2 cellular contexts compared by ENCODE assay signal in the genomic region with DNA sequence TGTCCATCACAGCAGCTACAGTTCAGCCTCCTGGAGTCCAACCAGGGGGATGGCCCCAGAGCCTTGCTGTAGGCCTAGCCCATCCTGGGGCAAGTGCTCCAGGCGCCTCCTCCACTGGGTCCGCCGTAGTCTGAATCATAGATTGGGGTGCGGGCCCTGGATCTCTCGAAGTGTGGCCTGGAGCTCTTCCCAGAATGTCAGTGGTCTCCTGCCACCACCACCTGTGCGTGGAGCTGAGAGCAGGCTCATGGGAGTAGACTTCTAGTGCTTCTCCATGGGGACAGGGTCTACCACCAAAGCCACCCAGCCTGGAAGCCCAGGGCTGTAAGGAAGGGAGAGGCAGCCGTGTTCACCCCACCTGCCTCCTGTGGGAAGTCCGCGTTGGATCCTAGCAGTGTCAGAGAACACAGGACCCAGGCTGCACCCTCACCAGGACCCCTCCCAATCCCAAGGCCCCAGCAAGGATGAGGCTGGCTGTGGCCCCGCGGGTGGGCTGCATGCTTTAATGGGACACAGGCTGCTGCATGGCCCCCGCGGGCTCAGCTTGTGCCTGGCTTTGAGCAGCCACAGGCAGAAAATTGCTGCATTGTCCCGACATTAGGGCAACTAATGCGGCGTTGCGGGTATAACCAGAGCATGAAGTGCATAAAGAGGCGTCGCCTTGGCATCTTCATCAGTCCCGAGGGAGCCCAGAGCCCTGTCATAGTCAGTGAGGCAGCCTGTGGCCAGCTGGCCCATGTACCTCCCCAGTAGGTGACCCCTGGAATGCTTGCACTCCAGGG.
TF ChIP-seq lines count a peak whose summit lies in the region.

No MANE protein-coding gene starts in this region.

TF ChIP-seq in HCT116, 20 proteins besides CTCF, POLR2A, EP300 and RAD21:
- TF ChIP-seq, protein P1, sequence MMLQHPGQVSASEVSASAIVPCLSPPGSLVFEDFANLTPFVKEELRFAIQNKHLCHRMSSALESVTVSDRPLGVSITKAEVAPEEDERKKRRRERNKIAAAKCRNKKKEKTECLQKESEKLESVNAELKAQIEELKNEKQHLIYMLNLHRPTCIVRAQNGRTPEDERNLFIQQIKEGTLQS (IDR thresholded peaks at IDR 0.05), result no peak

TF ChIP-seq in WTC11, 78 proteins besides CTCF, POLR2A, EP300 and RAD21:
- TF ChIP-seq ZNF423 (CRISPR knock-in tag; IDR thresholded peaks at IDR 0.05) (0 out of 2 replicates have a peak, but pooled peaks have one; percentile 1), ZNF121 (CRISPR knock-in tag; IDR thresholded peaks at IDR 0.05) (peak; percentile 83), ZNF263 (CRISPR knock-in tag; IDR thresholded peaks at IDR 0.05; ENCODE audit: low read depth) (no peak)
